18 cellular contexts compared by ENCODE assay signal in the genomic region with DNA sequence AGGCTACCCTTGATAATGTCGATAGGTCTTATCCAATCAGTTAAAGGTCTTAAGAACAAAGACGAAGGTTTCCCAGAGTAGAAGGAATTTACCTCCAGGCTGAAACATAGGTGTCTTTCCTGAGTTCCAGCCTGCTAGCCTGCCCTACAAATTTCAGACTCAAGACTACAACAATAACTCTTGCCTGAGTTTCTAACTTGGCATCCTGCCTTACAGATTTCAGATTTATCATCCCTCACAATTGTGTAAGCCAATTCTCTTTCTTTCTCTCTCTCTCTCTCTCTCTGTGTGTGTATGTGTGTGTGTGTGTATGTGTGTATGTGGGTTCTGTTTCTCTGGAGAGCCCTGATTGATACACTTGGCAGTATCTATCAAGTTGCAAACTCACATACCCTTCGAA. TPM values are rescaled to one million over a fixed set of nuclear protein-coding genes. Genes with fewer than 3 reads are reported as not detected.
"Had no signal": no experiment of that assay in that cellular context is flagged by ENCODE, and none has a peak within 500 bp of the region (broad histone marks: within the 10 kb centered on the region; RNA-seq: fewer than 3 reads in every experiment).

No MANE protein-coding gene starts in this region.

- DNase-seq: activated CD4-positive, CD25-positive, alpha-beta regulatory T cell treated with anti-CD3 and anti-CD28 coated beads, Interleukin-2, amount 50 U/mL, for 72 hours; activated CD8-positive, alpha-beta T cell treated with anti-CD3 and anti-CD28 coated beads, Interleukin-2, amount 10 ng/mL, durations not matched to agents 7 days and 5 days; activated gamma-delta T cell treated with Interleukin-2 at 50 U/mL for 16 hours; stimulated activated CD4-positive, alpha-beta T cell treated with anti-CD3 and anti-CD28 coated beads, Interleukin-12 subunit alpha, Interleukin-12 subunit beta, amount 100 ng/mL, for 4 hours; stimulated activated CD4-positive, alpha-beta T cell treated with anti-CD3 and anti-CD28 coated beads, Interleukin-4, amount 100 ng/mL, for 4 hours; thyroid gland; WERI-Rb-1 had no signal

- H3K27me3 ChIP-seq: gastrocnemius medialis, thyroid gland had no signal

- H3K36me3 ChIP-seq: gastrocnemius medialis, thyroid gland, WERI-Rb-1 had no signal

- H3K4me3 ChIP-seq: coronary artery, gastrocnemius medialis, thyroid gland had no signal

- H3K9me3 ChIP-seq: gastrocnemius medialis, thyroid gland had no signal

- H3K27ac ChIP-seq: coronary artery, epithelial cell of prostate, gastrocnemius medialis, thyroid gland, WERI-Rb-1 had no signal

RNA-seq across cellular contexts. Expression of gene SLC25A52, which starts 39.1 kb away (rescaled TPM):
- total RNA-seq: activated CD4-positive, alpha-beta T cell treated with anti-CD3 and anti-CD28 coated beads, Interleukin-2, amount 10 ng/mL, durations not matched to agents 7 days and 5 days; activated CD8-positive, alpha-beta T cell treated with anti-CD3 and anti-CD28 coated beads, Interleukin-2, amount 10 ng/mL, durations not matched to agents 7 days and 5 days; astrocyte; gastrocnemius medialis; lower leg skin; mesenteric fat pad; naive thymus-derived CD4-positive, alpha-beta T cell; neural crest cell; omental fat pad; progenitor cell of endocrine pancreas had no signal
- polyA plus RNA-seq: naive thymus-derived CD4-positive, alpha-beta T cell had no signal
